In the genomic region with DNA sequence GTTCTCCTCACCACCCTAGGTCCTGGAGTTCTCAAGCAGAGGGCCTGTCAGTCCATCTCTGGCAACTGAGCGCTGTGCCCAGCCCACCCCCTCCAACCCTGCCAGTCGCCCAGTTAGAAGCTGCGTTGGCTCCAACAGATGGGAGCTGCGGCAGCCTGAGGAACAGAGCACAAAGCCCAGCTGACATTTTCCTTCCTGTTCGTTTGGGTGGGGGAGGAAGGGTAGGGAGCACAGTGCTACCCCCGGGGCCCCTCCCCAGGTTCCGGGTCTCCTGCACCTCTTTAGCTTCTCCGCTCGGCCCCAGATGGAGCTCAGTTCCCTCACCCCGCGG, we compare ENCODE assay signal across 1 cellular context.
TF ChIP-seq lines count a peak whose summit lies in the region.

No MANE protein-coding gene starts in this region.

TF ChIP-seq in H1, 55 proteins besides CTCF, POLR2A, EP300 and RAD21:
- TF ChIP-seq CBX8 (IDR thresholded peaks at IDR 0.05; ENCODE audit: borderline replicate concordance, low read depth, low read length) (no peak), NANOG (IDR thresholded peaks at IDR 0.05; ENCODE audit: insufficient read depth, low read depth, low read length, poor library complexity, severe bottlenecking) (no peak), MAFK (IDR thresholded peaks at IDR 0.05; ENCODE audit: low read depth, low read length) (no peak), SP4 (IDR thresholded peaks at IDR 0.05; ENCODE audit: low read length) (no peak), SRF (IDR thresholded peaks at IDR 0.05; ENCODE audit: low read depth, low read length) (no peak), SIX5 (IDR thresholded peaks at IDR 0.05; ENCODE audit: low read depth, low read length) (no peak), BRCA1 (IDR thresholded peaks at IDR 0.05; ENCODE audit: low read depth, low read length) (no peak), BACH1 (IDR thresholded peaks at IDR 0.05; ENCODE audit: low read length) (no peak), CREB1 (IDR thresholded peaks at IDR 0.05) (no peak), ATF2 (IDR thresholded peaks at IDR 0.05; ENCODE audit: low read length) (no peak), PHF8 (conservative IDR thresholded peaks at IDR 0.05; ENCODE audit: low read depth, low read length) (no peak), MAX (IDR thresholded peaks at IDR 0.05) (no peak), YY1 (IDR thresholded peaks at IDR 0.05; ENCODE audit: low read depth, low read length) (no peak), BCL11A (IDR thresholded peaks at IDR 0.05; ENCODE audit: low read depth in 2 of 2, low read length in 2 of 2) (no peak), RXRA (IDR thresholded peaks at IDR 0.05; ENCODE audit: insufficient read depth, low read depth, low read length) (no peak), EZH2 (IDR thresholded peaks at IDR 0.05; ENCODE audit: low read depth, low read length, severe bottlenecking) (no peak), JUN (IDR thresholded peaks at IDR 0.05; ENCODE audit: low read depth, low read length) (no peak), ASH2L (IDR thresholded peaks at IDR 0.05; ENCODE audit: low read length) (no peak), HDAC6 (IDR thresholded peaks at IDR 0.05; ENCODE audit: low read depth, low read length) (no peak)
